In the genomic region with DNA sequence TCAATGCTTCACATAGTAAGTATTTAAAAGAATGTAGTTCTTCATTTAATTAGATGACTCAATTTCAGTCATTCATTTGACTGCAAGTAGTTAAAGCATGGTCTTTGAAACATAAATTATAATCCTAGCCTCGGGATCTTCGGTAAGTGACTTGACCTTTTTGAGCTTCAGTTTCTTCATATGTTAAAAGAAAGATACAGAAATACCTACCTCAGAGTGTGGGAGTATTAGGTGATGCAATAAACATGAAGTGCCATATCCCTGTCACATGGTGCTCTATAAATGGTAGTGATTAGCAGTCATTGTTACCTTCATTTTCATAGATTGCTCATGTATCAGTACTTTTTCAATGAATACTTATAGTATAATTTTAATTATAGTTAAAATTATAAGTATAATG, we compare ENCODE assay signal across 17 cellular contexts. TPM values are rescaled to one million over a fixed set of nuclear protein-coding genes. Genes with fewer than 3 reads are reported as not detected.
DNase-seq lines count a peak whose midpoint lies in the region; ATAC-seq, FAIRE-seq and TF ChIP-seq lines count a peak whose summit lies in the region.
"Had no signal": no experiment of that assay in that cellular context is flagged by ENCODE, and none has a peak within 500 bp of the region (broad histone marks: within the 10 kb centered on the region; RNA-seq: fewer than 3 reads in every experiment).

No MANE protein-coding gene starts in this region.

- no peak for DNase-seq in activated CD4-positive, alpha-beta T cell treated with anti-CD3 and anti-CD28 coated beads for 36 hours
- no peak for DNase-seq in activated CD4-positive, alpha-beta T cell treated with anti-CD3 and anti-CD28 coated beads, Interleukin-2, amount 10 ng/mL, durations not matched to agents 24 days and 14 days
- DNase-seq in EH (ENCODE audit: low read depth), result peak; percentile 1
- DNase-seq in RCC 7860 (ENCODE audit: low spot score), result no peak
- no peak for DNase-seq in frontal cortex (ENCODE audit: low spot score in 2 of 2)
- no peak for DNase-seq in NCI-H774 (lab: John Stamatoyannopoulos, UW)
- DNase-seq in A673 (ENCODE audit: low spot score), result no peak
- DNase-seq: 8988T; ACHN; CD4-positive, CD25-positive, alpha-beta regulatory T cell; DMS79; EL; HCEC 1CT; HFFc6 had no signal

- no peak overlapping the region for H3K4me3 ChIP-seq in A673 (ENCODE audit: low read depth, low read length, poor library complexity, severe bottlenecking)
- H3K4me3 ChIP-seq: BLaER1 treated with 17β-estradiol and CSF1 and Interleukin-3, amounts not matched to agents 10 nM and 100 nM had no signal

- CTCF ChIA-PET in activated CD4-positive, alpha-beta T cell treated with anti-CD3 and anti-CD28 coated beads for 36 hours (lab: Charles Lee), result interaction anchor here (1.1 kb wide), 1 partner anchor 608 kb away, joined by 3 read pairs; no protein-coding TSS in a partner anchor
- CTCF ChIA-PET in A673 (lab: Charles Lee), result no interaction called here

- no peaks in the 10 kb centered on the region for H3K9me3 ChIP-seq in A673 (ENCODE audit: low read depth, low read length, poor library complexity, severe bottlenecking)
- H3K9me3 ChIP-seq: BLaER1 treated with 17β-estradiol and CSF1 and Interleukin-3, amounts not matched to agents 10 nM and 100 nM had no signal

- H3K9me3 Mint-ChIP-seq in activated CD4-positive, alpha-beta T cell treated with anti-CD3 and anti-CD28 coated beads for 36 hours (ENCODE audit: low read depth), result no peaks in the 10 kb centered on the region
- H3K9me3 Mint-ChIP-seq in activated CD4-positive, alpha-beta T cell treated with anti-CD3 and anti-CD28 coated beads, Interleukin-2, amount 10 ng/mL, durations not matched to agents 24 days and 14 days, result no peaks in the 10 kb centered on the region
- H3K9me3 Mint-ChIP-seq: HFFc6 had no signal

- H3K4me1 ChIP-seq in A673 (ENCODE audit: insufficient read depth, low read length, poor library complexity, severe bottlenecking), result no peaks in the 10 kb centered on the region
- H3K4me1 ChIP-seq: BLaER1 treated with 17β-estradiol and CSF1 and Interleukin-3, amounts not matched to agents 10 nM and 100 nM had no signal

- H3K27ac ChIP-seq in A673 (ENCODE audit: low read depth, low read length, poor library complexity, severe bottlenecking), result no peak overlapping the region
- H3K27ac ChIP-seq: BLaER1 treated with 17β-estradiol and CSF1 and Interleukin-3, amounts not matched to agents 10 nM and 100 nM had no signal

- no peaks in the 10 kb centered on the region for H3K36me3 ChIP-seq in A673 (ENCODE audit: insufficient read depth, low read length, poor library complexity, severe bottlenecking)

- H3K27me3 ChIP-seq in A673 (replicated peaks; ENCODE audit: insufficient read depth, low read depth, low read length, poor library complexity), result no peaks in the 10 kb centered on the region
- H3K27me3 ChIP-seq: BLaER1 treated with 17β-estradiol and CSF1 and Interleukin-3, amounts not matched to agents 10 nM and 100 nM had no signal

- H3K4me3 Mint-ChIP-seq in activated CD4-positive, alpha-beta T cell treated with anti-CD3 and anti-CD28 coated beads for 36 hours, result no peak overlapping the region
- no peak overlapping the region for H3K4me3 Mint-ChIP-seq in activated CD4-positive, alpha-beta T cell treated with anti-CD3 and anti-CD28 coated beads, Interleukin-2, amount 10 ng/mL, durations not matched to agents 24 days and 14 days
- H3K4me3 Mint-ChIP-seq: CD4-positive, CD25-positive, alpha-beta regulatory T cell; HFFc6 had no signal

- H3K4me1 Mint-ChIP-seq in activated CD4-positive, alpha-beta T cell treated with anti-CD3 and anti-CD28 coated beads for 36 hours, result peaks cover 5% of the 10 kb centered on the region
- no peaks in the 10 kb centered on the region for H3K4me1 Mint-ChIP-seq in activated CD4-positive, alpha-beta T cell treated with anti-CD3 and anti-CD28 coated beads, Interleukin-2, amount 10 ng/mL, durations not matched to agents 24 days and 14 days
- H3K4me1 Mint-ChIP-seq: CD4-positive, CD25-positive, alpha-beta regulatory T cell had no signal

- intact Hi-C loops in activated CD4-positive, alpha-beta T cell treated with anti-CD3 and anti-CD28 coated beads for 36 hours (cut with DNase I, micrococcal nuclease), result no loop called here
- intact Hi-C loops in activated CD4-positive, alpha-beta T cell treated with anti-CD3 and anti-CD28 coated beads, Interleukin-2, amount 10 ng/mL, durations not matched to agents 24 days and 14 days (cut with micrococcal nuclease), result no loop called here
- intact Hi-C loops in A673 (cut with micrococcal nuclease; ENCODE audit: unreplicated experiment), result no loop called here

- FAIRE-seq in RCC 7860 (lab: Jason Lieb, UNC), result peak; percentile 30
- FAIRE-seq in frontal cortex (lab: Jason Lieb, UNC), result peak; percentile 30
- FAIRE-seq: GM12891, HTR-8/SVneo had no signal

- no peak for ATAC-seq in activated CD4-positive, alpha-beta T cell treated with anti-CD3 and anti-CD28 coated beads for 36 hours

- BruUV-seq in A673 (replicated peaks; lab: Mats Ljungman, UMichigan), result no TSS peak

- no peaks in the 10 kb centered on the region for H3K27me3 Mint-ChIP-seq in activated CD4-positive, alpha-beta T cell treated with anti-CD3 and anti-CD28 coated beads for 36 hours
- no peaks in the 10 kb centered on the region for H3K27me3 Mint-ChIP-seq in activated CD4-positive, alpha-beta T cell treated with anti-CD3 and anti-CD28 coated beads, Interleukin-2, amount 10 ng/mL, durations not matched to agents 24 days and 14 days
- H3K27me3 Mint-ChIP-seq: CD4-positive, CD25-positive, alpha-beta regulatory T cell had no signal

- H3K36me3 Mint-ChIP-seq in activated CD4-positive, alpha-beta T cell treated with anti-CD3 and anti-CD28 coated beads for 36 hours (ENCODE audit: low read depth), result peaks cover 15% of the 10 kb centered on the region
- H3K36me3 Mint-ChIP-seq in activated CD4-positive, alpha-beta T cell treated with anti-CD3 and anti-CD28 coated beads, Interleukin-2, amount 10 ng/mL, durations not matched to agents 24 days and 14 days (ENCODE audit: low read depth), result peaks cover 19% of the 10 kb centered on the region

- POLR2A ChIA-PET in activated CD4-positive, alpha-beta T cell treated with anti-CD3 and anti-CD28 coated beads for 36 hours (lab: Charles Lee), result no interaction called here
- POLR2A ChIA-PET in A673 (lab: Charles Lee; ENCODE audit: low non-redundant PET), result no interaction called here

- H3K27ac Mint-ChIP-seq in activated CD4-positive, alpha-beta T cell treated with anti-CD3 and anti-CD28 coated beads for 36 hours, result peak overlapping the region; percentile 19
- no peak overlapping the region for H3K27ac Mint-ChIP-seq in activated CD4-positive, alpha-beta T cell treated with anti-CD3 and anti-CD28 coated beads, Interleukin-2, amount 10 ng/mL, durations not matched to agents 24 days and 14 days
- H3K27ac Mint-ChIP-seq: CD4-positive, CD25-positive, alpha-beta regulatory T cell; HFFc6 had no signal

- no peak for TF ChIP-seq CTCF in A673 (conservative IDR thresholded peaks at IDR 0.05; ENCODE audit: low read depth, low read length)

RNA-seq across cellular contexts. Expression of gene UMAD1, which starts 31.2 kb away (rescaled TPM):
- 10 to 100 TPM; 13.1 to 14.5 TPM for total RNA-seq in activated CD4-positive, alpha-beta T cell treated with anti-CD3 and anti-CD28 coated beads for 36 hours
- total RNA-seq in activated CD4-positive, alpha-beta T cell treated with anti-CD3 and anti-CD28 coated beads, Interleukin-2, amount 10 ng/mL, durations not matched to agents 24 days and 14 days, result 11.8 and 12.4 TPM in 2 replicates
- total RNA-seq in frontal cortex (7.3 TPM), A673 (2021) (13.3 and 13.5 TPM in 2 replicates)

RNA-seq across cellular contexts. Expression of gene MIOS, which starts 42.6 kb away (rescaled TPM):
- 10 to 100 TPM; 41.7 to 45.7 TPM for total RNA-seq in activated CD4-positive, alpha-beta T cell treated with anti-CD3 and anti-CD28 coated beads for 36 hours
- 33.3 and 34.7 TPM in 2 replicates for total RNA-seq in activated CD4-positive, alpha-beta T cell treated with anti-CD3 and anti-CD28 coated beads, Interleukin-2, amount 10 ng/mL, durations not matched to agents 24 days and 14 days
- 72.2 TPM for total RNA-seq in frontal cortex
- total RNA-seq in A673 (2021), result 19.2 and 21.0 TPM in 2 replicates
